Comparison of ENCODE assay signal across 8 cellular contexts in genomic region chr2:129849559-129850160, GRCh38.
DNase-seq lines count a peak whose midpoint lies in the region; ATAC-seq lines count a peak whose summit lies in the region.

No MANE protein-coding gene starts in this region.

- intact Hi-C loops in head of caudate nucleus (cut with DNase I): no loop called here

- DNase-seq in DMS153 (lab: John Stamatoyannopoulos, UW): peak; percentile 19
- DNase-seq in HuH-7.5 (ENCODE audit: low spot score): peak; percentile 25
- peak; percentile 85 for DNase-seq in OCI-M1 (lab: John Stamatoyannopoulos, UW)
- DNase-seq in dermis blood vessel endothelial cell: peak; percentile 89
- DNase-seq in medulla oblongata (ENCODE audit: extremely low spot score): peak; percentile 92
- no peak for DNase-seq in head of caudate nucleus

- peak; percentile 77 for ATAC-seq in GM19438 (IDR thresholded peaks at IDR 0.05; ENCODE audit: low read depth, unreplicated experiment)
- no peak for ATAC-seq in GM21360 (IDR thresholded peaks at IDR 0.05; ENCODE audit: unreplicated experiment)

Comparison
In these comparisons a context has a peak if more than half of its experiments do, and no peak if none do; other contexts are left out.
1. DNase-seq: peak in DMS153 (single experiment), HuH-7.5 (single experiment), OCI-M1 (single experiment), dermis blood vessel endothelial cell (single experiment) and medulla oblongata (single experiment); none in head of caudate nucleus (0 of 42).